In genomic region chr10:129466703-129467345, GRCh38 we compare ENCODE assay signal across 8 cellular contexts. TPM values are rescaled to one million over a fixed set of nuclear protein-coding genes. Genes with fewer than 3 reads are reported as not detected.
A peak's percentile ranks its signal among the peaks of the same experiment; 100 is the strongest.
DNase-seq lines count a peak whose midpoint lies in the region; ATAC-seq and TF ChIP-seq lines count a peak whose summit lies in the region.

TSS of gene MGMT (plus strand) at chr10:129467241.

- no peaks in the 10 kb centered on the region for H3K9me3 ChIP-seq in mucosa of descending colon

- no peaks in the 10 kb centered on the region for H3K4me1 ChIP-seq in mucosa of descending colon (ENCODE audit: low read depth)

- no peak for TF ChIP-seq CTCF in epithelial cell of esophagus (IDR thresholded peaks at IDR 0.05; ENCODE audit: insufficient read depth, low read depth, low read length, missing control alignments)
- no peak for TF ChIP-seq CTCF in mucosa of descending colon (IDR thresholded peaks at IDR 0.05)

- intact Hi-C loops in mucosa of descending colon (cut with DNase I, micrococcal nuclease) = no loop called here

- peak within 1 kb of the TSS; percentile 69 for H3K4me3 ChIP-seq in epithelial cell of esophagus (ENCODE audit: low read length)
- peak within 1 kb of the TSS; percentile 65 for H3K4me3 ChIP-seq in mucosa of descending colon

- DNase-seq in NCI-H187 (lab: John Stamatoyannopoulos, UW) (peak; percentile 42 to 48), NCI-H187 treated with DMSO at 0.1 percent for 48 hours (lab: John Stamatoyannopoulos, UW) (no peak), NCI-H82 (lab: John Stamatoyannopoulos, UW) (peak; percentile 84), activated T-cell treated with anti-CD3 and anti-CD28 coated beads for 24 hours (ENCODE audit: low read depth) (peak; percentile 98), epithelial cell of esophagus (ENCODE audit: low read depth) (peak; percentile 87), mucosa of descending colon (peak; percentile 98 to 99 (median 99))
- peak; percentile 98 to 99 for DNase-seq in stimulated activated CD8-positive, alpha-beta memory T cell treated with anti-CD3 and anti-CD28 coated beads, Interleukin-2, amount 100 ng/mL, for 48 hours (ENCODE audit: low read depth in 2 of 2)

- ATAC-seq in HG02938 (IDR thresholded peaks at IDR 0.05; ENCODE audit: unreplicated experiment) (peak; percentile 82), mucosa of descending colon (peak; percentile 99)

- H3K36me3 ChIP-seq in mucosa of descending colon (ENCODE audit: low read depth) = no peaks in the 10 kb centered on the region

RNA-seq across cellular contexts. Expression of gene MGMT, which starts in this region (rescaled TPM):
- 10 to 100 TPM; 15.4 to 17.5 (median 16.3) TPM for total RNA-seq in mucosa of descending colon
